22 cellular contexts compared by ENCODE assay signal in the genomic region with DNA sequence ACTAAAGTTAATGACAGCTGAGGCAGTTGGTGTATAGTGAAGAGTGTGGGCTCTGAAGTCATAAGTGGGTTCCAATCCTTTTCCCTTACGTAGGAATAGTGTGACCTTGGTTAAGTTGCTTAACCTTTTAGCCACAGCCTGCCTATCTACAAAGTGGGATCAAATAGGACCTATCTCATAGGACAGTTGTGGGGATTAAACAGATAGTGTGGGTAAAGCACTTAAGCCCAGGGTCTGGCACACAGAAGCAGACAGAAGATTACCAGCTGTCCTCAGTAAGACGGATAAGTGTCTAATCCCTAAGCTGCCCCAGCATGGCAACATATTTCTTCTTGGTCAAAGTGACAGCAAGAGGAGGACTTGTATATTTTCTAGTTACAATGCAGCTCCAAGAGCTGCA. TPM values are rescaled to one million over a fixed set of nuclear protein-coding genes. Genes with fewer than 3 reads are reported as not detected.
A peak's percentile ranks its signal among the peaks of the same experiment; 100 is the strongest.
DNase-seq lines count a peak whose midpoint lies in the region; ATAC-seq and FAIRE-seq lines count a peak whose summit lies in the region.
"Had no signal": no experiment of that assay in that cellular context is flagged by ENCODE, and none has a peak within 500 bp of the region (broad histone marks: within the 10 kb centered on the region; RNA-seq: fewer than 3 reads in every experiment).

No MANE protein-coding gene starts in this region.

- H3K4me3 Mint-ChIP-seq in activated CD4-positive, alpha-beta memory T cell treated with anti-CD3 and anti-CD28 coated beads for 36 hours = no peak overlapping the region
- H3K4me3 Mint-ChIP-seq in activated CD4-positive, alpha-beta memory T cell treated with anti-CD3 and anti-CD28 coated beads, Interleukin-2, amount 10 ng/mL, durations not matched to agents 7 days and 5 days = no peak overlapping the region
- H3K4me3 Mint-ChIP-seq in activated naive CD8-positive, alpha-beta T cell treated with anti-CD3 and anti-CD28 coated beads, Interleukin-2, amount 50 U/mL, for 24 hours = no peak overlapping the region
- H3K4me3 Mint-ChIP-seq in natural killer cell treated with Interleukin-12 subunit alpha and Interleukin-12 subunit beta and Interleukin-15 and Interleukin-18, amount 100 ng/mL, for 72 hours = no peak overlapping the region
- H3K4me3 Mint-ChIP-seq in stimulated activated memory B cell treated with anti-CD40 and anti-IgM and Interleukin-4, amounts not matched to agents 10 μg/mL and 1 μg/mL and 100 μg/mL, for 72 hours = no peak overlapping the region
- H3K4me3 Mint-ChIP-seq: B cell; dendritic cell treated with granulocyte-macrophage colony-stimulating factor and Interleukin-4, amounts not matched to agents 40 ng/mL and 50 ng/mL, for 4 days; naive thymus-derived CD8-positive, alpha-beta T cell; T-helper 17 cell had no signal

- FAIRE-seq in small intestine (lab: Jason Lieb, UNC) = no peak
- FAIRE-seq: HTR-8/SVneo had no signal

- no peaks in the 10 kb centered on the region for H3K27me3 ChIP-seq in small intestine (ENCODE audit: control insufficient read depth in 2 of 2, insufficient read depth in 2 of 2, low read length in 2 of 2)
- H3K27me3 ChIP-seq: SJSA1 had no signal

- DNase-seq in activated CD4-positive, alpha-beta memory T cell treated with anti-CD3 and anti-CD28 coated beads for 36 hours = no peak
- no peak for DNase-seq in activated CD4-positive, alpha-beta memory T cell treated with anti-CD3 and anti-CD28 coated beads, Interleukin-2, amount 10 ng/mL, durations not matched to agents 7 days and 5 days
- peak; percentile 76 to 96 for DNase-seq in NCI-H524 (lab: John Stamatoyannopoulos, UW)
- no peak for DNase-seq in activated naive CD8-positive, alpha-beta T cell treated with anti-CD3 and anti-CD28 coated beads, Interleukin-2, amount 50 U/mL, for 24 hours
- DNase-seq in natural killer cell treated with Interleukin-12 subunit alpha and Interleukin-12 subunit beta and Interleukin-15 and Interleukin-18, amount 100 ng/mL, for 72 hours (ENCODE audit: low spot score) = no peak
- DNase-seq in small intestine = no peak
- DNase-seq: 8988T; Caco-2; NCI-H1436; NCI-H2171; PC-9; stimulated activated CD4-positive, alpha-beta T cell treated with anti-CD3 and anti-CD28 coated beads, Interleukin-2, amount 100 ng/mL, for 48 hours; T-helper 17 cell had no signal

- H3K27ac Mint-ChIP-seq in activated CD4-positive, alpha-beta memory T cell treated with anti-CD3 and anti-CD28 coated beads for 36 hours = peak overlapping the region; percentile 16
- H3K27ac Mint-ChIP-seq in activated CD4-positive, alpha-beta memory T cell treated with anti-CD3 and anti-CD28 coated beads, Interleukin-2, amount 10 ng/mL, durations not matched to agents 7 days and 5 days = no peak overlapping the region
- peak overlapping the region; percentile 66 for H3K27ac Mint-ChIP-seq in activated naive CD8-positive, alpha-beta T cell treated with anti-CD3 and anti-CD28 coated beads, Interleukin-2, amount 50 U/mL, for 24 hours
- H3K27ac Mint-ChIP-seq in natural killer cell treated with Interleukin-12 subunit alpha and Interleukin-12 subunit beta and Interleukin-15 and Interleukin-18, amount 100 ng/mL, for 72 hours = peak overlapping the region; percentile 97
- no peak overlapping the region for H3K27ac Mint-ChIP-seq in stimulated activated memory B cell treated with anti-CD40 and anti-IgM and Interleukin-4, amounts not matched to agents 10 μg/mL and 1 μg/mL and 100 μg/mL, for 72 hours
- H3K27ac Mint-ChIP-seq: B cell; dendritic cell treated with granulocyte-macrophage colony-stimulating factor and Interleukin-4, amounts not matched to agents 40 ng/mL and 50 ng/mL, for 4 days; T-helper 17 cell had no signal

- H3K27me3 Mint-ChIP-seq in activated CD4-positive, alpha-beta memory T cell treated with anti-CD3 and anti-CD28 coated beads for 36 hours = no peaks in the 10 kb centered on the region
- no peaks in the 10 kb centered on the region for H3K27me3 Mint-ChIP-seq in activated CD4-positive, alpha-beta memory T cell treated with anti-CD3 and anti-CD28 coated beads, Interleukin-2, amount 10 ng/mL, durations not matched to agents 7 days and 5 days
- no peaks in the 10 kb centered on the region for H3K27me3 Mint-ChIP-seq in activated naive CD8-positive, alpha-beta T cell treated with anti-CD3 and anti-CD28 coated beads, Interleukin-2, amount 50 U/mL, for 24 hours
- no peaks in the 10 kb centered on the region for H3K27me3 Mint-ChIP-seq in natural killer cell treated with Interleukin-12 subunit alpha and Interleukin-12 subunit beta and Interleukin-15 and Interleukin-18, amount 100 ng/mL, for 72 hours
- H3K27me3 Mint-ChIP-seq in stimulated activated memory B cell treated with anti-CD40 and anti-IgM and Interleukin-4, amounts not matched to agents 10 μg/mL and 1 μg/mL and 100 μg/mL, for 72 hours = no peaks in the 10 kb centered on the region
- H3K27me3 Mint-ChIP-seq: B cell; dendritic cell treated with granulocyte-macrophage colony-stimulating factor and Interleukin-4, amounts not matched to agents 40 ng/mL and 50 ng/mL, for 4 days; naive thymus-derived CD8-positive, alpha-beta T cell; T-helper 17 cell had no signal

- 90 to 97% (median 94%) methylated on average over 2 of the region's 2 CpGs for WGBS in small intestine, 3 donors

- no peak overlapping the region for H3K4me3 ChIP-seq in small intestine (ENCODE audit: low read depth in 1 of 2, low read length in 2 of 2)
- H3K4me3 ChIP-seq: lung, PC-9, SJSA1 had no signal

- peaks cover 0 to 2% of the 10 kb centered on the region in 2 donors for H3K36me3 ChIP-seq in small intestine (ENCODE audit: control insufficient read depth in 2 of 2, insufficient read depth in 2 of 2, low read length in 2 of 2)

- peaks cover 28% of the 10 kb centered on the region for H3K36me3 Mint-ChIP-seq in activated CD4-positive, alpha-beta memory T cell treated with anti-CD3 and anti-CD28 coated beads for 36 hours
- peaks cover 49% of the 10 kb centered on the region for H3K36me3 Mint-ChIP-seq in activated CD4-positive, alpha-beta memory T cell treated with anti-CD3 and anti-CD28 coated beads, Interleukin-2, amount 10 ng/mL, durations not matched to agents 7 days and 5 days (ENCODE audit: low read depth)
- H3K36me3 Mint-ChIP-seq in activated naive CD8-positive, alpha-beta T cell treated with anti-CD3 and anti-CD28 coated beads, Interleukin-2, amount 50 U/mL, for 24 hours (ENCODE audit: low read depth) = peaks cover 67% of the 10 kb centered on the region
- peaks cover 4% of the 10 kb centered on the region for H3K36me3 Mint-ChIP-seq in natural killer cell treated with Interleukin-12 subunit alpha and Interleukin-12 subunit beta and Interleukin-15 and Interleukin-18, amount 100 ng/mL, for 72 hours
- peaks cover 21% of the 10 kb centered on the region for H3K36me3 Mint-ChIP-seq in stimulated activated memory B cell treated with anti-CD40 and anti-IgM and Interleukin-4, amounts not matched to agents 10 μg/mL and 1 μg/mL and 100 μg/mL, for 72 hours

- POLR2A ChIA-PET in activated CD4-positive, alpha-beta memory T cell treated with anti-CD3 and anti-CD28 coated beads for 36 hours (lab: Charles Lee) = interaction anchor here (0.6 kb wide), 1 partner anchor 23 kb away, joined by 3 read pairs; no protein-coding TSS in a partner anchor
- POLR2A ChIA-PET in activated CD4-positive, alpha-beta memory T cell treated with anti-CD3 and anti-CD28 coated beads, Interleukin-2, amount 10 ng/mL, durations not matched to agents 7 days and 5 days (lab: Charles Lee) = no interaction called here

- H3K9me3 ChIP-seq in small intestine (ENCODE audit: control insufficient read depth, low read depth) = no peaks in the 10 kb centered on the region
- H3K9me3 ChIP-seq: Caco-2, SJSA1 had no signal

- no peak overlapping the region for H3K27ac ChIP-seq in small intestine (ENCODE audit: low read depth in 1 of 2, low read length in 1 of 2)
- H3K27ac ChIP-seq: PC-9, SJSA1 had no signal

- H3K4me1 Mint-ChIP-seq in activated CD4-positive, alpha-beta memory T cell treated with anti-CD3 and anti-CD28 coated beads for 36 hours (ENCODE audit: low read depth) = peaks cover 39% of the 10 kb centered on the region
- H3K4me1 Mint-ChIP-seq in activated CD4-positive, alpha-beta memory T cell treated with anti-CD3 and anti-CD28 coated beads, Interleukin-2, amount 10 ng/mL, durations not matched to agents 7 days and 5 days = peaks cover 26% of the 10 kb centered on the region
- peaks cover 51% of the 10 kb centered on the region for H3K4me1 Mint-ChIP-seq in activated naive CD8-positive, alpha-beta T cell treated with anti-CD3 and anti-CD28 coated beads, Interleukin-2, amount 50 U/mL, for 24 hours
- H3K4me1 Mint-ChIP-seq in natural killer cell treated with Interleukin-12 subunit alpha and Interleukin-12 subunit beta and Interleukin-15 and Interleukin-18, amount 100 ng/mL, for 72 hours (ENCODE audit: low read depth in 2 of 2) = peaks cover 36 to 37% of the 10 kb centered on the region in 2 donors
- peaks cover 16% of the 10 kb centered on the region for H3K4me1 Mint-ChIP-seq in stimulated activated memory B cell treated with anti-CD40 and anti-IgM and Interleukin-4, amounts not matched to agents 10 μg/mL and 1 μg/mL and 100 μg/mL, for 72 hours

- H3K4me1 ChIP-seq in small intestine (ENCODE audit: control insufficient read depth in 2 of 2, insufficient read depth in 1 of 2, low read depth in 1 of 2, low read length in 1 of 2) = no peaks in the 10 kb centered on the region
- H3K4me1 ChIP-seq: Caco-2 had no signal

- intact Hi-C loops in activated CD4-positive, alpha-beta memory T cell treated with anti-CD3 and anti-CD28 coated beads for 36 hours (cut with micrococcal nuclease) = loop anchor here (5.0 kb wide), 3 partner anchors 178 to 568 kb away; no protein-coding TSS in a partner anchor

- peaks cover 3% of the 10 kb centered on the region for H3K9me3 Mint-ChIP-seq in activated CD4-positive, alpha-beta memory T cell treated with anti-CD3 and anti-CD28 coated beads for 36 hours
- peaks cover 3% of the 10 kb centered on the region for H3K9me3 Mint-ChIP-seq in activated CD4-positive, alpha-beta memory T cell treated with anti-CD3 and anti-CD28 coated beads, Interleukin-2, amount 10 ng/mL, durations not matched to agents 7 days and 5 days
- H3K9me3 Mint-ChIP-seq in activated naive CD8-positive, alpha-beta T cell treated with anti-CD3 and anti-CD28 coated beads, Interleukin-2, amount 50 U/mL, for 24 hours = peaks cover 5% of the 10 kb centered on the region
- H3K9me3 Mint-ChIP-seq in natural killer cell treated with Interleukin-12 subunit alpha and Interleukin-12 subunit beta and Interleukin-15 and Interleukin-18, amount 100 ng/mL, for 72 hours = no peaks in the 10 kb centered on the region
- no peaks in the 10 kb centered on the region for H3K9me3 Mint-ChIP-seq in stimulated activated memory B cell treated with anti-CD40 and anti-IgM and Interleukin-4, amounts not matched to agents 10 μg/mL and 1 μg/mL and 100 μg/mL, for 72 hours
- H3K9me3 Mint-ChIP-seq: dendritic cell treated with granulocyte-macrophage colony-stimulating factor and Interleukin-4, amounts not matched to agents 40 ng/mL and 50 ng/mL, for 4 days; naive thymus-derived CD8-positive, alpha-beta T cell had no signal

- ATAC-seq in activated naive CD8-positive, alpha-beta T cell treated with anti-CD3 and anti-CD28 coated beads, Interleukin-2, amount 50 U/mL, for 24 hours = no peak
- no peak for ATAC-seq in natural killer cell treated with Interleukin-12 subunit alpha and Interleukin-12 subunit beta and Interleukin-15 and Interleukin-18, amount 100 ng/mL, for 72 hours
- no peak for ATAC-seq in stimulated activated memory B cell treated with anti-CD40 and anti-IgM and Interleukin-4, amounts not matched to agents 10 μg/mL and 1 μg/mL and 100 μg/mL, for 72 hours
- no peak for ATAC-seq in HG02623 (IDR thresholded peaks at IDR 0.05; ENCODE audit: unreplicated experiment)
- ATAC-seq: activated CD4-positive, CD25-positive, alpha-beta regulatory T cell treated with anti-CD3 and anti-CD28 coated beads, Interleukin-2, amount 50 U/mL, for 24 hours; naive thymus-derived CD8-positive, alpha-beta T cell; T-helper 17 cell had no signal

- CTCF ChIA-PET in activated CD4-positive, alpha-beta memory T cell treated with anti-CD3 and anti-CD28 coated beads for 36 hours (lab: Charles Lee) = interaction anchor here (0.9 kb wide), 1 partner anchor 72 kb away, joined by 3 read pairs; no protein-coding TSS in a partner anchor
- CTCF ChIA-PET in activated CD4-positive, alpha-beta memory T cell treated with anti-CD3 and anti-CD28 coated beads, Interleukin-2, amount 10 ng/mL, durations not matched to agents 7 days and 5 days (lab: Charles Lee) = no interaction called here

RNA-seq across cellular contexts. Expression of a gene that starts 28.2 kb away (rescaled TPM):
- 10 to 100 TPM; 50.7 to 52.9 TPM for total RNA-seq in activated CD4-positive, alpha-beta memory T cell treated with anti-CD3 and anti-CD28 coated beads for 36 hours
- 10 to 100 TPM; 77.5 to 82.7 TPM for total RNA-seq in activated CD4-positive, alpha-beta memory T cell treated with anti-CD3 and anti-CD28 coated beads, Interleukin-2, amount 10 ng/mL, durations not matched to agents 7 days and 5 days
- 10 to 100 TPM; 51.3 to 78.0 TPM for total RNA-seq in natural killer cell treated with Interleukin-12 subunit alpha and Interleukin-12 subunit beta and Interleukin-15 and Interleukin-18, amount 100 ng/mL, for 72 hours
- 10 to 100 TPM; 51.1 to 64.2 (median 58.4) TPM for polyA plus RNA-seq in small intestine

Comparison
In these comparisons a context has a peak if more than half of its experiments do, and no peak if none do; other contexts are left out.
1. H3K27ac Mint-ChIP-seq: peak in activated CD4-positive, alpha-beta memory T cell treated with anti-CD3 and anti-CD28 coated beads for 36 hours (single experiment), activated naive CD8-positive, alpha-beta T cell treated with anti-CD3 and anti-CD28 coated beads, Interleukin-2, amount 50 U/mL, for 24 hours (single experiment) and natural killer cell treated with Interleukin-12 subunit alpha and Interleukin-12 subunit beta and Interleukin-15 and Interleukin-18, amount 100 ng/mL, for 72 hours (2 of 2); none in activated CD4-positive, alpha-beta memory T cell treated with anti-CD3 and anti-CD28 coated beads, Interleukin-2, amount 10 ng/mL, durations not matched to agents 7 days and 5 days (single experiment) and stimulated activated memory B cell treated with anti-CD40 and anti-IgM and Interleukin-4, amounts not matched to agents 10 μg/mL and 1 μg/mL and 100 μg/mL, for 72 hours (single experiment).
2. DNase-seq: peak in NCI-H524 (2 of 2); none in activated CD4-positive, alpha-beta memory T cell treated with anti-CD3 and anti-CD28 coated beads for 36 hours (single experiment), activated CD4-positive, alpha-beta memory T cell treated with anti-CD3 and anti-CD28 coated beads, Interleukin-2, amount 10 ng/mL, durations not matched to agents 7 days and 5 days (single experiment), activated naive CD8-positive, alpha-beta T cell treated with anti-CD3 and anti-CD28 coated beads, Interleukin-2, amount 50 U/mL, for 24 hours (single experiment), natural killer cell treated with Interleukin-12 subunit alpha and Interleukin-12 subunit beta and Interleukin-15 and Interleukin-18, amount 100 ng/mL, for 72 hours (single experiment) and small intestine (single experiment).